Comparison of ENCODE assay signal across 8 cellular contexts in genomic region chr5:150700600-150701377, GRCh38. TPM values are rescaled to one million over a fixed set of nuclear protein-coding genes. Genes with fewer than 3 reads are reported as not detected.
DNase-seq lines count a peak whose midpoint lies in the region; ATAC-seq and TF ChIP-seq lines count a peak whose summit lies in the region.

Gene RBM22, minus strand, starts transcription at chr5:150701062. Its CDS starts 77 bp downstream, at chr5:150700985.

- H3K9ac ChIP-seq in HUES64 (ENCODE audit: low read depth, low read length) (peak within 1 kb of the TSS; percentile 96), OCI-LY3 (ENCODE audit: low read length) (peak within 1 kb of the TSS; percentile 98)

- peak; percentile 55 for TF ChIP-seq CTCF in OCI-LY3 (IDR thresholded peaks at IDR 0.05; ENCODE audit: low read depth, low read length)

- DNase-seq in DMS 273 treated with DMSO at 0.1 percent for 48 hours (lab: John Stamatoyannopoulos, UW) (peak; percentile 72), activated T-cell treated with anti-CD3 and anti-CD28 coated beads for 1 hour (ENCODE audit: low read depth) (peak; percentile 87), epithelial cell of prostate (ENCODE audit: low read depth, low spot score) (peak; percentile 31), mucosa of gallbladder (ENCODE audit: low spot score) (peak; percentile 94)
- DNase-seq in stimulated activated CD8-positive, alpha-beta memory T cell treated with anti-CD3 and anti-CD28 coated beads, Interleukin-4, amount 100 ng/mL, for 4 hours (ENCODE audit: low read depth in 2 of 2, low spot score in 1 of 2) = peak; percentile 81 to 85

- H4K20me1 ChIP-seq in OCI-LY3 (ENCODE audit: insufficient read depth, low read length) = peaks cover 5% of the 10 kb centered on the region; the same call in 1 of the 2 replicates

- WGBS in HUES64 = under 1% methylated on average over 59 of the region's 59 CpGs

- H3K9me3 ChIP-seq in HUES64 (ENCODE audit: insufficient read depth, low read depth, low read length) (no peaks in the 10 kb centered on the region), OCI-LY3 (ENCODE audit: insufficient read depth, low read length) (no peaks in the 10 kb centered on the region)

- H3K36me3 ChIP-seq in HUES64 (ENCODE audit: insufficient read depth, low read length) (peaks cover 36% of the 10 kb centered on the region), OCI-LY3 (replicated peaks; ENCODE audit: low read depth, low read length) (peaks cover 11% of the 10 kb centered on the region)

- H3K4me2 ChIP-seq in OCI-LY3 (ENCODE audit: low read length) = peak within 1 kb of the TSS; percentile 94

- H3K4me1 ChIP-seq in HUES64 (ENCODE audit: insufficient read depth, low read length) (peaks cover 9% of the 10 kb centered on the region; the same call in 1 of the 2 replicates), OCI-LY3 (ENCODE audit: low read length) (peaks cover 13% of the 10 kb centered on the region)

- H3K79me2 ChIP-seq in OCI-LY3 (ENCODE audit: low read length) = peaks cover 23% of the 10 kb centered on the region

- H2AFZ ChIP-seq in OCI-LY3 (ENCODE audit: low read depth, low read length) = peak within 1 kb of the TSS; percentile 100

- H3K27ac ChIP-seq in HUES64 (ENCODE audit: low read depth, low read length) (peak within 1 kb of the TSS; percentile 98), OCI-LY3 (ENCODE audit: low read length) (peak within 1 kb of the TSS; percentile 82), epithelial cell of prostate (peak within 1 kb of the TSS; percentile 75)

- peak within 1 kb of the TSS; percentile 92 for H3K4me3 ChIP-seq in HUES64 (ENCODE audit: low read length)
- peak within 1 kb of the TSS; percentile 100 for H3K4me3 ChIP-seq in OCI-LY3 (ENCODE audit: low read length)

- peak; percentile 97 for ATAC-seq in GM21447 (IDR thresholded peaks at IDR 0.05; ENCODE audit: unreplicated experiment)

- H3K27me3 ChIP-seq in HUES64 (ENCODE audit: insufficient read depth, low read length) = peaks cover 2% of the 10 kb centered on the region; the same call in 1 of the 2 replicates
- no peaks in the 10 kb centered on the region for H3K27me3 ChIP-seq in OCI-LY3 (ENCODE audit: low read depth, low read length)

RNA-seq across cellular contexts. Expression of gene RBM22, which starts in this region (rescaled TPM):
- polyA plus RNA-seq in HUES64 (2013, experiment 1 of 2) = 36.5 TPM
- 35.6 TPM for polyA plus RNA-seq in HUES64 (2013, experiment 2 of 2)
- total RNA-seq in mucosa of gallbladder = 46.1 TPM

Comparison
In these comparisons a context has a peak if more than half of its experiments do, and no peak if none do; other contexts are left out.
1. Peak in every context shown above with its lines: DNase-seq, ATAC-seq, H3K4me3 ChIP-seq and H3K27ac ChIP-seq.
2. DNase-seq: peak in every context shown above with its lines; median percentile 94 in mucosa of gallbladder; 87 in activated T-cell treated with anti-CD3 and anti-CD28 coated beads for 1 hour; 83 in stimulated activated CD8-positive, alpha-beta memory T cell treated with anti-CD3 and anti-CD28 coated beads, Interleukin-4, amount 100 ng/mL, for 4 hours; 72 in DMS 273 treated with DMSO at 0.1 percent for 48 hours; 31 in epithelial cell of prostate.